In genomic region chr21:43921979-43922945, GRCh38 we compare ENCODE assay signal across 1 cellular context.
TF ChIP-seq lines count a peak whose summit lies in the region.

No MANE protein-coding gene starts in this region.

TF ChIP-seq in K562, 482 proteins besides CTCF, POLR2A, EP300 and RAD21 (continued from another document and continues in another):
- TF ChIP-seq USF1 (CRISPR knock-in tag; IDR thresholded peaks at IDR 0.05) (peak; percentile 61; the same call in 1 of the 2 replicates), ZNF23 (CRISPR knock-in tag; IDR thresholded peaks at IDR 0.05) (no peak), ZNF398 (CRISPR knock-in tag; IDR thresholded peaks at IDR 0.05) (no peak), REST (CRISPR knock-in tag; IDR thresholded peaks at IDR 0.05; ENCODE audit: low read depth) (no peak), HBP1 (CRISPR knock-in tag; IDR thresholded peaks at IDR 0.05) (no peak), SRSF3 (IDR thresholded peaks at IDR 0.05; ENCODE audit: insufficient read depth, low read length) (0 out of 2 replicates have a peak, but pooled peaks have one; percentile 47), ZNF146 (CRISPR knock-in tag; IDR thresholded peaks at IDR 0.05; ENCODE audit: unreplicated experiment) (no peak), ZNF224 (CRISPR knock-in tag; IDR thresholded peaks at IDR 0.05) (no peak), HOXB6 (CRISPR knock-in tag; IDR thresholded peaks at IDR 0.05; ENCODE audit: borderline replicate concordance) (no peak), E2F1 (CRISPR knock-in tag; IDR thresholded peaks at IDR 0.05) (no peak), CHD2 (IDR thresholded peaks at IDR 0.05; ENCODE audit: low read depth, low read length) (0 out of 2 replicates have a peak, but pooled peaks have one; percentile 19), EWSR1 (IDR thresholded peaks at IDR 0.05; ENCODE audit: borderline replicate concordance, low read depth, partially characterized antibody) (no peak), GTF3C2 (IDR thresholded peaks at IDR 0.05; ENCODE audit: borderline replicate concordance, extremely low read depth, insufficient read length) (no peak), YY1 (IDR thresholded peaks at IDR 0.05; ENCODE audit: borderline replicate concordance in 1 of 3, control insufficient read depth in 1 of 3, extremely low read depth in 1 of 3, insufficient read depth in 3 of 3, insufficient read length in 1 of 3, insufficient replicate concordance in 2 of 3, low read depth in 1 of 3, low read length in 2 of 3) (peak in 2 of 3 experiments; percentile 6 to 26), PML (IDR thresholded peaks at IDR 0.05; ENCODE audit: low read length) (0 out of 2 replicates have a peak, but pooled peaks have one; percentile 38), POLR2H (tag; IDR thresholded peaks at IDR 0.05; ENCODE audit: low read depth) (no peak), TAF7 (tag; IDR thresholded peaks at IDR 0.05) (no peak), SIX5 (IDR thresholded peaks at IDR 0.05; ENCODE audit: borderline replicate concordance in 1 of 2, insufficient read depth in 1 of 2, low read depth in 1 of 2, low read length in 2 of 2) (no peak), ADNP (tag; IDR thresholded peaks at IDR 0.05) (no peak), ZNF282 (CRISPR knock-in tag; IDR thresholded peaks at IDR 0.05) (0 out of 2 replicates have a peak, but pooled peaks have one; percentile 27), ZNF592 (IDR thresholded peaks at IDR 0.05) (peak; percentile 99), ELF4 (CRISPR knock-in tag; IDR thresholded peaks at IDR 0.05) (no peak), SMARCB1 (IDR thresholded peaks at IDR 0.05; ENCODE audit: insufficient read length, low read depth) (no peak), RBFOX2 (IDR thresholded peaks at IDR 0.05; ENCODE audit: low read depth, low read length) (peak; percentile 76), ZNF780A (CRISPR knock-in tag; IDR thresholded peaks at IDR 0.05) (no peak), GATAD2B (IDR thresholded peaks at IDR 0.05; ENCODE audit: borderline replicate concordance) (no peak; the same call in 1 of the 2 replicates), GTF2B (IDR thresholded peaks at IDR 0.05; ENCODE audit: extremely low read depth, insufficient read length) (no peak), ZBTB1 (CRISPR knock-in tag; IDR thresholded peaks at IDR 0.05; ENCODE audit: borderline replicate concordance, low read depth) (no peak), HNRNPLL (IDR thresholded peaks at IDR 0.05; ENCODE audit: low read depth, low read length, poor library complexity, severe bottlenecking) (peak; percentile 26), HMGXB4 (CRISPR knock-in tag; IDR thresholded peaks at IDR 0.05) (0 out of 2 replicates have a peak, but pooled peaks have one; percentile 64), ZNF512 (tag; IDR thresholded peaks at IDR 0.05) (no peak)
